In genomic region chr6:33727126-33727525, GRCh38 we compare ENCODE assay signal across 23 cellular contexts. TPM values are rescaled to one million over a fixed set of nuclear protein-coding genes. Genes with fewer than 3 reads are reported as not detected.
"Had no signal": no experiment of that assay in that cellular context is flagged by ENCODE, and none has a peak within 500 bp of the region (broad histone marks: within the 10 kb centered on the region; RNA-seq: fewer than 3 reads in every experiment).

No MANE protein-coding gene starts in this region.

- H3K27me3 ChIP-seq: dorsolateral prefrontal cortex, neural progenitor cell, uterus had no signal

- H3K36me3 ChIP-seq: gastroesophageal sphincter, neural progenitor cell, uterus had no signal

- H3K9me3 ChIP-seq: gastroesophageal sphincter, uterus had no signal

- H3K27ac ChIP-seq: coronary artery, gastroesophageal sphincter, neural progenitor cell, uterus had no signal

- H3K4me1 ChIP-seq: gastroesophageal sphincter, uterus had no signal

- ATAC-seq: activated T-cell treated with anti-CD3 and anti-CD28 coated beads, Interleukin-2, amount 50 U/mL, for 72 hours; gastroesophageal sphincter; natural killer cell; sciatic nerve; stimulated activated memory B cell treated with anti-CD40 and anti-IgM and Interleukin-4, amounts not matched to agents 10 μg/mL and 1 μg/mL and 100 μg/mL, for 72 hours; stimulated activated naive CD8-positive, alpha-beta T cell treated with anti-CD3 and anti-CD28 coated beads, Interleukin-15, amount 100 ng/mL, for 72 hours had no signal

- DNase-seq: activated CD4-positive, alpha-beta T cell treated with anti-CD3 and anti-CD28 coated beads for 4 hours; activated CD4-positive, alpha-beta T cell treated with anti-CD3 and anti-CD28 coated beads, Interleukin-2, amount 50 U/mL, for 4 hours; activated naive CD4-positive, alpha-beta T cell treated with Interleukin-2 at 50 U/mL for 16 hours; activated T-cell treated with anti-CD3 and anti-CD28 coated beads for 4 hours; activated T-cell treated with anti-CD3 and anti-CD28 coated beads, Interleukin-2, amount 50 U/mL, for 72 hours; effector memory CD4-positive, alpha-beta T cell; immature natural killer cell; mesendoderm; natural killer cell; occipital lobe; small intestine; stimulated activated CD4-positive, alpha-beta T cell treated with anti-CD3 and anti-CD28 coated beads, Interleukin-4, amount 100 ng/mL, for 24 hours; stimulated activated naive CD8-positive, alpha-beta T cell treated with anti-CD3 and anti-CD28 coated beads, Interleukin-15, amount 100 ng/mL, for 72 hours; T-helper 1 cell; uterus had no signal

- H3K4me3 ChIP-seq: coronary artery, dorsolateral prefrontal cortex, gastroesophageal sphincter, lung, neural progenitor cell, uterus had no signal

RNA-seq across cellular contexts. Expression of gene IP6K3, which starts 19.6 kb away (rescaled TPM):
- total RNA-seq: activated T-cell treated with anti-CD3 and anti-CD28 coated beads, Interleukin-2, amount 50 U/mL, for 72 hours; mononuclear cell; natural killer cell; occipital lobe had no signal
- polyA plus RNA-seq: immature natural killer cell had no signal
